In the genomic region with DNA sequence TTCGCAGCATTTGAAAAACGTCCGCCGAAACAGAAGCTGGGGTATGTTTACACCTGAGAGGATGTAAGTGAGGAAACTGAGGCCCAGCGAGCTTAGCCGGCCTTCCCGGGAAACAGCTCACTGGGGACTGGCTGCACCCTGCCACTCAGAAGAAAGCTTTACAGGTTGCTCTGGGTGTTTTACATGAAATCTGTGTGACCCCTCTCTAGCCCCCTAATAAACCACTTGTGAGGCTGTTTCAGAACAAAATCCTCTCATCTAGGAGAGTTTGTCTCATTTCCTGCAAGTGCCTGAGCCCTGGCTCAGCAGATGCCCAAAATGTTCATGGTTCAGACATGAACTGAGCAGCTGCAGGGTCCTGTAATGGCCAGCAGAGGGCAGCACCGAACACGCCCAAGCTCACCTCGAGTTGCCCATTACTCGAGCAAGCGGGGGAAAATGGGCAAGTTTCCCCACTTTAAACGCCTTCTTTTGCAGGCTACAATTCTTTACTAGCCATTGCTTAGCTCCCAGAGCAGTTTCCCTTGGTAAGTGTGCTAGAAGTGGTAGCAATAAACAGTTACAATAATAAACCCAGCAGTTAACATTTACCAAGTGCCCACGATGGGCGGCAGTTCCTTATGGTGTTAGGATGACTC, we compare ENCODE assay signal across 8 cellular contexts.
A peak's percentile ranks its signal among the peaks of the same experiment; 100 is the strongest.
DNase-seq lines count a peak whose midpoint lies in the region; ATAC-seq and TF ChIP-seq lines count a peak whose summit lies in the region.

No MANE protein-coding gene starts in this region.

- no peak overlapping the region for H3K27ac Mint-ChIP-seq in HFFc6
- H3K27ac Mint-ChIP-seq in activated CD4-positive, alpha-beta memory T cell treated with anti-CD3 and anti-CD28 coated beads, Interleukin-2, amount 10 ng/mL, durations not matched to agents 7 days and 5 days, result no peak overlapping the region

- peaks cover 37% of the 10 kb centered on the region for H3K4me1 Mint-ChIP-seq in HFFc6 (ENCODE audit: low read depth)
- H3K4me1 Mint-ChIP-seq in activated CD4-positive, alpha-beta memory T cell treated with anti-CD3 and anti-CD28 coated beads, Interleukin-2, amount 10 ng/mL, durations not matched to agents 7 days and 5 days, result peaks cover 6% of the 10 kb centered on the region

- DNase-seq in CD1c-positive myeloid dendritic cell (ENCODE audit: extremely low spot score) (peak; percentile 86), HFFc6 (peak; percentile 62), NCI-H774 (lab: John Stamatoyannopoulos, UW) (peak; percentile 19), medulla oblongata (ENCODE audit: extremely low spot score) (peak; percentile 87)
- peak; percentile 79 for DNase-seq in activated CD4-positive, alpha-beta memory T cell treated with anti-CD3 and anti-CD28 coated beads, Interleukin-2, amount 10 ng/mL, durations not matched to agents 7 days and 5 days
- peak; percentile 63 for DNase-seq in effector CD4-positive, alpha-beta T cell
- peak; percentile 25 for DNase-seq in stimulated activated CD8-positive, alpha-beta memory T cell treated with anti-CD3 and anti-CD28 coated beads, Interleukin-12 subunit alpha, Interleukin-12 subunit beta, amount 100 ng/mL, for 24 hours (ENCODE audit: extremely low read depth)

- H3K4me3 Mint-ChIP-seq in HFFc6, result peak overlapping the region; percentile 36; the same call in 1 of the 2 replicates
- no peak overlapping the region for H3K4me3 Mint-ChIP-seq in activated CD4-positive, alpha-beta memory T cell treated with anti-CD3 and anti-CD28 coated beads, Interleukin-2, amount 10 ng/mL, durations not matched to agents 7 days and 5 days

- H3K36me3 Mint-ChIP-seq in HFFc6 (ENCODE audit: low read depth), result peaks cover 6% of the 10 kb centered on the region; the same call in 1 of the 2 replicates
- H3K36me3 Mint-ChIP-seq in activated CD4-positive, alpha-beta memory T cell treated with anti-CD3 and anti-CD28 coated beads, Interleukin-2, amount 10 ng/mL, durations not matched to agents 7 days and 5 days (ENCODE audit: low read depth), result no peaks in the 10 kb centered on the region

- POLR2A ChIA-PET in activated CD4-positive, alpha-beta memory T cell treated with anti-CD3 and anti-CD28 coated beads, Interleukin-2, amount 10 ng/mL, durations not matched to agents 7 days and 5 days (lab: Charles Lee), result interaction anchor here (0.8 to 1.5 kb wide), 4 partner anchors 87 to 114 kb away, joined by 3 to 8 read pairs (median 5); a partner anchor contains a TSS

- H3K27me3 Mint-ChIP-seq in HFFc6 (ENCODE audit: insufficient read depth), result peaks cover 1% of the 10 kb centered on the region
- peaks cover 16% of the 10 kb centered on the region for H3K27me3 Mint-ChIP-seq in activated CD4-positive, alpha-beta memory T cell treated with anti-CD3 and anti-CD28 coated beads, Interleukin-2, amount 10 ng/mL, durations not matched to agents 7 days and 5 days

- CTCF ChIA-PET in activated CD4-positive, alpha-beta memory T cell treated with anti-CD3 and anti-CD28 coated beads, Interleukin-2, amount 10 ng/mL, durations not matched to agents 7 days and 5 days (lab: Charles Lee), result interaction anchor here (0.8 to 4.6 kb wide), 35 partner anchors 9 to 203 kb away, joined by 3 to 124 read pairs (median 5); a partner anchor contains a TSS

- no peak for ATAC-seq in GM18870 (IDR thresholded peaks at IDR 0.05; ENCODE audit: unreplicated experiment)

- H3K9me3 Mint-ChIP-seq in HFFc6, result peaks cover 15% of the 10 kb centered on the region
- H3K9me3 Mint-ChIP-seq in activated CD4-positive, alpha-beta memory T cell treated with anti-CD3 and anti-CD28 coated beads, Interleukin-2, amount 10 ng/mL, durations not matched to agents 7 days and 5 days, result peaks cover 5% of the 10 kb centered on the region

- TF ChIP-seq CTCF in HFFc6 (IDR thresholded peaks at IDR 0.05), result peak; percentile 100

Comparison
In these comparisons a context has a peak if more than half of its experiments do, and no peak if none do; other contexts are left out.
1. DNase-seq: peak in every context shown above with its lines; median percentile 87 in medulla oblongata; 86 in CD1c-positive myeloid dendritic cell; 79 in activated CD4-positive, alpha-beta memory T cell treated with anti-CD3 and anti-CD28 coated beads, Interleukin-2, amount 10 ng/mL, durations not matched to agents 7 days and 5 days; 63 in effector CD4-positive, alpha-beta T cell; 62 in HFFc6; 25 in stimulated activated CD8-positive, alpha-beta memory T cell treated with anti-CD3 and anti-CD28 coated beads, Interleukin-12 subunit alpha, Interleukin-12 subunit beta, amount 100 ng/mL, for 24 hours; 19 in NCI-H774.